23 cellular contexts compared by ENCODE assay signal in genomic region chr15:40633178-40633577, GRCh38. TPM values are rescaled to one million over a fixed set of nuclear protein-coding genes. Genes with fewer than 3 reads are reported as not detected.
DNase-seq lines count a peak whose midpoint lies in the region; ATAC-seq and TF ChIP-seq lines count a peak whose summit lies in the region.
"Had no signal": no experiment of that assay in that cellular context is flagged by ENCODE, and none has a peak within 500 bp of the region (broad histone marks: within the 10 kb centered on the region; RNA-seq: fewer than 3 reads in every experiment).

No MANE protein-coding gene starts in this region.

- intact Hi-C loops in upper lobe of right lung (cut with DNase I) = no loop called here
- intact Hi-C loops in Caco-2 (cut with micrococcal nuclease; ENCODE audit: unreplicated experiment) = no loop called here

- H3K9me3 Mint-ChIP-seq in Caco-2 (ENCODE audit: unreplicated experiment) = no peaks in the 10 kb centered on the region
- H3K9me3 Mint-ChIP-seq: CD4-positive, alpha-beta memory T cell; mesothelial cell of epicardium; nephron had no signal

- no peaks in the 10 kb centered on the region for H3K27me3 Mint-ChIP-seq in Caco-2 (ENCODE audit: insufficient read depth, unreplicated experiment)
- H3K27me3 Mint-ChIP-seq: CD4-positive, alpha-beta memory T cell had no signal

- no peaks in the 10 kb centered on the region for H3K36me3 ChIP-seq in upper lobe of right lung
- H3K36me3 ChIP-seq in Caco-2 (ENCODE audit: control insufficient read depth, insufficient read depth, low read length) = no peaks in the 10 kb centered on the region
- H3K36me3 ChIP-seq: Peyer's patch had no signal

- no peaks in the 10 kb centered on the region for H3K4me1 Mint-ChIP-seq in Caco-2 (ENCODE audit: low read depth, unreplicated experiment)
- H3K4me1 Mint-ChIP-seq: mesothelial cell of epicardium, nephron had no signal

- H3K4me3 ChIP-seq in upper lobe of right lung (no peak overlapping the region), Caco-2 (ENCODE audit: low read depth, low read length) (no peak overlapping the region)
- H3K4me3 ChIP-seq: dorsolateral prefrontal cortex, Peyer's patch, SK-N-MC had no signal

- no peak overlapping the region for H3K27ac ChIP-seq in upper lobe of right lung
- H3K27ac ChIP-seq: dorsolateral prefrontal cortex, Peyer's patch, SK-N-MC had no signal

- H3K9me3 ChIP-seq in upper lobe of right lung = no peaks in the 10 kb centered on the region
- H3K9me3 ChIP-seq in Caco-2 = no peaks in the 10 kb centered on the region
- H3K9me3 ChIP-seq: Peyer's patch had no signal

- POLR2A ChIA-PET in Caco-2 (lab: Charles Lee) = interaction anchor here (0.6 kb wide), 1 partner anchor 174 kb away, joined by 3 read pairs; the partner anchor contains the start of gene DNAJC17

- peak; percentile 23 for DNase-seq in AG09319 (ENCODE audit: extremely low read depth, low read depth)
- peak; percentile 71 for DNase-seq in HCEC 1CT
- DNase-seq in SW480 (ENCODE audit: low spot score) = peak; percentile 78
- DNase-seq in fibroblast of peridontal ligament (ENCODE audit: extremely low read depth) = peak; percentile 42
- DNase-seq in upper lobe of right lung = no peak
- no peak for DNase-seq in activated naive CD4-positive, alpha-beta T cell treated with anti-CD3 and anti-CD28 coated beads, Interleukin-2, amount 50 U/mL, for 16 hours
- no peak for DNase-seq in Caco-2
- DNase-seq: activated CD8-positive, alpha-beta memory T cell treated with anti-CD3 and anti-CD28 coated beads, Interleukin-2, amount 50 U/mL, for 4 hours; caudate nucleus; CD4-positive, alpha-beta memory T cell; DND-41; dorsolateral prefrontal cortex; erythroblast; left cardiac atrium; MV-4-11; NCI-H187; NCI-H446 treated with DMSO at 0.1 percent for 48 hours; Peyer's patch; stimulated activated naive CD4-positive, alpha-beta T cell treated with Interleukin-2 at 50 U/mL for 16 hours had no signal

- H3K27ac Mint-ChIP-seq in Caco-2 (ENCODE audit: unreplicated experiment) = no peak overlapping the region
- H3K27ac Mint-ChIP-seq: CD4-positive, alpha-beta memory T cell; mesothelial cell of epicardium; nephron had no signal

- H3K27me3 ChIP-seq in upper lobe of right lung (no peaks in the 10 kb centered on the region), Caco-2 (replicated peaks; ENCODE audit: control insufficient read depth, insufficient read depth, low read length) (no peaks in the 10 kb centered on the region)
- H3K27me3 ChIP-seq: dorsolateral prefrontal cortex, Peyer's patch had no signal

- no peak for TF ChIP-seq CTCF in AG09319 (IDR thresholded peaks at IDR 0.05; ENCODE audit: low read depth, low read length)
- TF ChIP-seq CTCF in upper lobe of right lung (IDR thresholded peaks at IDR 0.05) = no peak
- no peak for TF ChIP-seq CTCF in Caco-2 (IDR thresholded peaks at IDR 0.05; ENCODE audit: insufficient read depth in 1 of 2, low read depth in 1 of 2, low read length in 1 of 2, severe bottlenecking in 1 of 2, unreplicated experiment in 1 of 2)

- CTCF ChIA-PET in Caco-2 (lab: Charles Lee) = no interaction called here

- H3K36me3 Mint-ChIP-seq in Caco-2 (ENCODE audit: insufficient read depth, unreplicated experiment) = peaks cover 34% of the 10 kb centered on the region
- H3K36me3 Mint-ChIP-seq: CD4-positive, alpha-beta memory T cell had no signal

- no TSS peak for BruUV-seq in Caco-2 (replicated peaks; lab: Mats Ljungman, UMichigan)

- H3K4me1 ChIP-seq in upper lobe of right lung (no peaks in the 10 kb centered on the region), Caco-2 (no peaks in the 10 kb centered on the region)
- H3K4me1 ChIP-seq: Peyer's patch had no signal

- no peak overlapping the region for H3K4me3 Mint-ChIP-seq in Caco-2 (ENCODE audit: unreplicated experiment)
- H3K4me3 Mint-ChIP-seq: CD4-positive, alpha-beta memory T cell; mesothelial cell of epicardium; nephron had no signal

- no peak for ATAC-seq in upper lobe of right lung
- ATAC-seq in GM19351 (IDR thresholded peaks at IDR 0.05; ENCODE audit: unreplicated experiment) = no peak
- ATAC-seq: left cardiac atrium had no signal

RNA-seq across cellular contexts. Expression of gene KNL1, which starts 39.1 kb away (rescaled TPM):
- total RNA-seq in upper lobe of right lung (0.61 TPM), Caco-2 (2022) (24.8 and 29.5 TPM in 2 replicates)

Comparison
In these comparisons a context has a peak if more than half of its experiments do, and no peak if none do; other contexts are left out.
1. DNase-seq: peak in AG09319 (single experiment), HCEC 1CT (single experiment), SW480 (single experiment) and fibroblast of peridontal ligament (single experiment); none in upper lobe of right lung (single experiment), activated naive CD4-positive, alpha-beta T cell treated with anti-CD3 and anti-CD28 coated beads, Interleukin-2, amount 50 U/mL, for 16 hours (single experiment) and Caco-2 (0 of 2).
2. RNA of gene KNL1, which starts 39.1 kb away (total RNA-seq): 24.8 to 29.5 TPM in Caco-2; 0.61 TPM in upper lobe of right lung (single experiment); every median in the first group is over 10 times any median in the second.